ENCODE assay signal across 17 cellular contexts in the genomic region with DNA sequence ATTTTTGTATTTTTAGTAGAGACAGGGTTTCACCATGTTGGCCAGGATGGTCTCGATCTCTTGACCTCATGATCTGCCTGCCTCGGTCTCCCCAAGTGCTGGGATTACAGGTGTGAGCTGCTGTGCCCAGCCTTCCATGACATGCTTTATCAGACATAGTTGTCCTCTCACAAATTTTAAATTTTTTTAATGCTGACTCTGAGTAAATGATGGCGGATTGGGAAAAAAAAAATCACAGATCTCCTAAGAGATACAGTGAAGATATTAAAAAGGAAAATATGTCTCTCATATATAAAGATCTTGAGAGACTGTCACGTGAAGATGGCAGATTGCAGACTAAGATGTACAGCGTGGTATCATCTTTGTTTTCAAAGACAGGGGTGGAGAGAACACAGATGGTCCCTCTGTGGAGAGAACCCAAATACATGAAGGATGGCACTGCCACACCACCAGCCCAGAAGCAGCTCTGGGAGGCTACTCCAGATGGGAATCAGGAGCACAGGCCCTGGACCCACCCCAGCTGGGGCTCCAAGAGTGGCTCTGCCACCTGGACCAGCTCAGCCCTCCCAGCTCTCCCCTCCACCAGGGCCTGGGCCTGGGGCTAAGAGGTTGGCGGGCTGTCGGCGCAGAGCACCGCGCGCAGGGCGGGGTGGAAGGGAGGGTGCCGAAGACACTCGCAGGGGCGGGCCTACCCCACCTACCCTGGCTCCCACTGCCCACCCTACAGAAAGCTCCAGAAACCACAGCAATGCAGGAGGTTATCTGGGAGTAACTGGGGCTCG. TPM values are rescaled to one million over a fixed set of nuclear protein-coding genes. Genes with fewer than 3 reads are reported as not detected.
DNase-seq lines count a peak whose midpoint lies in the region; ATAC-seq and TF ChIP-seq lines count a peak whose summit lies in the region.
"Had no signal": no experiment of that assay in that cellular context is flagged by ENCODE, and none has a peak within 500 bp of the region (broad histone marks: within the 10 kb centered on the region; RNA-seq: fewer than 3 reads in every experiment).

No MANE protein-coding gene starts in this region.

- no peak overlapping the region for H3K27ac ChIP-seq in heart right ventricle
- H3K27ac ChIP-seq in RWPE1, result peak overlapping the region; percentile 9; the same call in 1 of the 2 replicates
- no peak overlapping the region for H3K27ac ChIP-seq in body of pancreas

- no peaks in the 10 kb centered on the region for H3K27me3 ChIP-seq in heart right ventricle
- no peaks in the 10 kb centered on the region for H3K27me3 ChIP-seq in body of pancreas

- H3K4me3 Mint-ChIP-seq in stimulated activated naive B cell treated with anti-CD40 and anti-IgM and Interleukin-4, amounts not matched to agents 10 μg/mL and 1 μg/mL and 100 μg/mL, for 72 hours, result no peak overlapping the region

- TF ChIP-seq POLR2A in body of pancreas (IDR thresholded peaks at IDR 0.05), result no peak

- H3K36me3 Mint-ChIP-seq in stimulated activated naive B cell treated with anti-CD40 and anti-IgM and Interleukin-4, amounts not matched to agents 10 μg/mL and 1 μg/mL and 100 μg/mL, for 72 hours, result peaks cover 34 to 49% of the 10 kb centered on the region in 2 donors

- H3K9me3 Mint-ChIP-seq in stimulated activated naive B cell treated with anti-CD40 and anti-IgM and Interleukin-4, amounts not matched to agents 10 μg/mL and 1 μg/mL and 100 μg/mL, for 72 hours, result no peaks in the 10 kb centered on the region

- no peaks in the 10 kb centered on the region for H3K27me3 Mint-ChIP-seq in stimulated activated naive B cell treated with anti-CD40 and anti-IgM and Interleukin-4, amounts not matched to agents 10 μg/mL and 1 μg/mL and 100 μg/mL, for 72 hours

- ATAC-seq in Right ventricle myocardium inferior (no peak), heart right ventricle (no peak), body of pancreas (no peak)
- ATAC-seq in stimulated activated naive B cell treated with anti-CD40 and anti-IgM and Interleukin-4, amounts not matched to agents 10 μg/mL and 1 μg/mL and 100 μg/mL, for 72 hours (replicated peaks), result no peak
- ATAC-seq: HCT116, PC-3 had no signal

- H3K4me1 ChIP-seq in heart right ventricle (peaks cover 11 to 47% (median 28%) of the 10 kb centered on the region in 9 donors), body of pancreas (peaks cover under 1% of the 10 kb centered on the region)

- H3K4me3 ChIP-seq in heart right ventricle (no peak overlapping the region), body of pancreas (no peak overlapping the region)

- WGBS in heart right ventricle, 2 donors, result 94 to 97% methylated on average over 16 of the region's 16 CpGs
- WGBS in body of pancreas, 2 donors, result 90 to 95% methylated on average over 12 to 16 of the region's 16 CpGs

- peaks cover 11 to 16% of the 10 kb centered on the region in 2 donors for H3K4me1 Mint-ChIP-seq in stimulated activated naive B cell treated with anti-CD40 and anti-IgM and Interleukin-4, amounts not matched to agents 10 μg/mL and 1 μg/mL and 100 μg/mL, for 72 hours

- POLR2A ChIA-PET in RWPE1 (lab: Yijun Ruan, JAX; ENCODE audit: low non-redundant PET), result no interaction called here

- no peaks in the 10 kb centered on the region for H3K9me3 ChIP-seq in heart right ventricle
- no peaks in the 10 kb centered on the region for H3K9me3 ChIP-seq in body of pancreas

- TF ChIP-seq CTCF in heart right ventricle (IDR thresholded peaks at IDR 0.05) (no peak), RWPE1 (conservative IDR thresholded peaks at IDR 0.05; ENCODE audit: low read depth) (no peak), body of pancreas (IDR thresholded peaks at IDR 0.05) (no peak)

- CTCF ChIA-PET in RWPE1 (lab: Yijun Ruan, JAX), result interaction anchor here (0.5 to 0.6 kb wide), 2 partner anchors 17 to 57 kb away, joined by 3 to 5 read pairs; no protein-coding TSS in a partner anchor

- H3K36me3 ChIP-seq in heart right ventricle (peaks cover 0 to 35% (median 0%) of the 10 kb centered on the region in 9 donors), body of pancreas (replicated peaks in 1 of 2; ENCODE audit: insufficient read depth in 1 of 2, low read depth in 2 of 2) (peaks cover 0 to 2% of the 10 kb centered on the region in 2 donors)

- intact Hi-C loops in Right ventricle myocardium inferior (cut with DNase I), result no loop called here
- intact Hi-C loops in heart right ventricle (cut with DNase I), result no loop called here
- intact Hi-C loops in body of pancreas (cut with DNase I), result no loop called here

- peak; percentile 65 for DNase-seq in Right ventricle myocardium inferior (ENCODE audit: missing footprints)
- no peak for DNase-seq in heart right ventricle
- DNase-seq in RWPE1 (ENCODE audit: low spot score), result no peak
- DNase-seq in inferior parietal cortex (ENCODE audit: extremely low spot score), result peak; percentile 24
- DNase-seq in stimulated activated naive B cell treated with anti-CD40 and anti-IgM and Interleukin-4, amounts not matched to agents 10 μg/mL and 1 μg/mL and 100 μg/mL, for 72 hours, result no peak
- DNase-seq in HUDEP-2 (lab: John Stamatoyannopoulos, UW; ENCODE audit: unreplicated experiment in 76 of 76), result no peak
- DNase-seq in COLO829 (ENCODE audit: low spot score), result no peak
- DNase-seq in body of pancreas, result no peak
- DNase-seq: AML-193, GDM1, KBM-7, NCI-H1048, NCI-H748 treated with DMSO at 0.1 percent for 48 hours, PC-3 had no signal

- peak overlapping the region; percentile 63 for H3K27ac Mint-ChIP-seq in stimulated activated naive B cell treated with anti-CD40 and anti-IgM and Interleukin-4, amounts not matched to agents 10 μg/mL and 1 μg/mL and 100 μg/mL, for 72 hours

RNA-seq across cellular contexts. Expression of gene CCNP, which starts 20.0 kb away (rescaled TPM):
- total RNA-seq in Right ventricle myocardium inferior (not detected), heart right ventricle (not detected), body of pancreas (not detected)
- polyA plus RNA-seq in heart right ventricle, result under 1 TPM; 0.04 to 0.15 TPM
- total RNA-seq: HT1080, PC-3 had no signal

RNA-seq across cellular contexts. Expression of gene TTC9B, which starts 28.3 kb away (rescaled TPM):
- total RNA-seq in Right ventricle myocardium inferior (not detected), heart right ventricle (not detected), body of pancreas (not detected)
- not detected for polyA plus RNA-seq in heart right ventricle
- total RNA-seq: A673 had no signal

RNA-seq across cellular contexts. Expression of gene AKT2, which starts 38.7 kb away (rescaled TPM):
- total RNA-seq in Right ventricle myocardium inferior (114 TPM), heart right ventricle (100 to 1,000 TPM; 117 to 147 (median 127) TPM), body of pancreas (10 to 100 TPM; 46.2 to 96.2 TPM)
- polyA plus RNA-seq in heart right ventricle, result 10 to 100 TPM; 56.7 to 57.6 TPM

RNA-seq across cellular contexts. Expression of gene MAP3K10, which starts 55.3 kb away (rescaled TPM):
- total RNA-seq in Right ventricle myocardium inferior, result 22.7 TPM
- total RNA-seq in heart right ventricle, result 10 to 100 TPM; 10.8 to 29.1 (median 15.8) TPM
- 10 to 100 TPM; 12.1 to 31.2 TPM for polyA plus RNA-seq in heart right ventricle
- 10 to 100 TPM; 15.8 to 25.7 TPM for total RNA-seq in body of pancreas

Comparison
In these comparisons a context has a peak if more than half of its experiments do, and no peak if none do; other contexts are left out.
1. DNase-seq: peak in Right ventricle myocardium inferior (single experiment) and inferior parietal cortex (single experiment); none in heart right ventricle (0 of 2), RWPE1 (single experiment), stimulated activated naive B cell treated with anti-CD40 and anti-IgM and Interleukin-4, amounts not matched to agents 10 μg/mL and 1 μg/mL and 100 μg/mL, for 72 hours (single experiment), HUDEP-2 (0 of 76), COLO829 (single experiment) and body of pancreas (0 of 4).